ENCODE assay signal across 9 cellular contexts in genomic region chr1:27011058-27011764, GRCh38. TPM values are rescaled to one million over a fixed set of nuclear protein-coding genes. Genes with fewer than 3 reads are reported as not detected.
DNase-seq lines count a peak whose midpoint lies in the region; ATAC-seq and TF ChIP-seq lines count a peak whose summit lies in the region.
"Had no signal": no experiment of that assay in that cellular context is flagged by ENCODE, and none has a peak within 500 bp of the region (broad histone marks: within the 10 kb centered on the region; RNA-seq: fewer than 3 reads in every experiment).

No MANE protein-coding gene starts in this region.

- no peak for TF ChIP-seq POLR2A in adrenal gland (IDR thresholded peaks at IDR 0.05)

- intact Hi-C loops in adrenal gland (cut with DNase I) = no loop called here
- intact Hi-C loops in activated CD4-positive, alpha-beta T cell treated with anti-CD3 and anti-CD28 coated beads, Interleukin-2, amount 10 ng/mL, durations not matched to agents 24 days and 14 days (cut with micrococcal nuclease) = no loop called here

- no peaks in the 10 kb centered on the region for H3K36me3 ChIP-seq in adrenal gland (replicated peaks in 1 of 2)

- H3K4me1 ChIP-seq in adrenal gland (replicated peaks in 1 of 2) = peaks cover 3 to 6% of the 10 kb centered on the region in 2 donors

- DNase-seq in HPDE6-E6E7 (ENCODE audit: extremely low spot score) (peak; percentile 93), adrenal gland (peak in 6 of 7 donors; percentile 70 to 84 (median 80)), iPS DF 19.7 (ENCODE audit: low read depth, low spot score) (peak; percentile 80), MV-4-11 (lab: John Stamatoyannopoulos, UW) (no peak)
- DNase-seq in stimulated activated effector memory CD8-positive, alpha-beta T cell treated with anti-CD3 and anti-CD28 coated beads, Interleukin-12 subunit alpha, Interleukin-12 subunit beta, amount 100 ng/mL, for 72 hours (ENCODE audit: low spot score in 2 of 2) = no peak
- no peak for DNase-seq in activated CD4-positive, alpha-beta T cell treated with anti-CD3 and anti-CD28 coated beads, Interleukin-2, amount 10 ng/mL, durations not matched to agents 24 days and 14 days
- DNase-seq in activated CD4-positive, alpha-beta T cell treated with anti-CD3 and anti-CD28 coated beads, Interleukin-2, amount 50 U/mL, for 48 hours = no peak
- no peak for DNase-seq in effector CD4-positive, alpha-beta T cell
- DNase-seq: stimulated activated naive CD4-positive, alpha-beta T cell had no signal

- peaks cover 35% of the 10 kb centered on the region for H3K27me3 Mint-ChIP-seq in activated CD4-positive, alpha-beta T cell treated with anti-CD3 and anti-CD28 coated beads, Interleukin-2, amount 10 ng/mL, durations not matched to agents 24 days and 14 days

- H3K4me1 Mint-ChIP-seq in stimulated activated effector memory CD8-positive, alpha-beta T cell treated with anti-CD3 and anti-CD28 coated beads, Interleukin-12 subunit alpha, Interleukin-12 subunit beta, amount 100 ng/mL, for 72 hours = peaks cover 6% of the 10 kb centered on the region
- peaks cover 3% of the 10 kb centered on the region for H3K4me1 Mint-ChIP-seq in activated CD4-positive, alpha-beta T cell treated with anti-CD3 and anti-CD28 coated beads, Interleukin-2, amount 10 ng/mL, durations not matched to agents 24 days and 14 days

- H3K9me3 Mint-ChIP-seq in stimulated activated effector memory CD8-positive, alpha-beta T cell treated with anti-CD3 and anti-CD28 coated beads, Interleukin-12 subunit alpha, Interleukin-12 subunit beta, amount 100 ng/mL, for 72 hours = no peaks in the 10 kb centered on the region
- no peaks in the 10 kb centered on the region for H3K9me3 Mint-ChIP-seq in activated CD4-positive, alpha-beta T cell treated with anti-CD3 and anti-CD28 coated beads, Interleukin-2, amount 10 ng/mL, durations not matched to agents 24 days and 14 days

- peak overlapping the region; percentile 61 for H3K4me3 Mint-ChIP-seq in stimulated activated effector memory CD8-positive, alpha-beta T cell treated with anti-CD3 and anti-CD28 coated beads, Interleukin-12 subunit alpha, Interleukin-12 subunit beta, amount 100 ng/mL, for 72 hours
- H3K4me3 Mint-ChIP-seq in activated CD4-positive, alpha-beta T cell treated with anti-CD3 and anti-CD28 coated beads, Interleukin-2, amount 10 ng/mL, durations not matched to agents 24 days and 14 days = no peak overlapping the region

- H3K27ac ChIP-seq in adrenal gland = peak overlapping the region in 1 of 5 donors; percentile 42

- H3K36me3 Mint-ChIP-seq in stimulated activated effector memory CD8-positive, alpha-beta T cell treated with anti-CD3 and anti-CD28 coated beads, Interleukin-12 subunit alpha, Interleukin-12 subunit beta, amount 100 ng/mL, for 72 hours = no peaks in the 10 kb centered on the region
- no peaks in the 10 kb centered on the region for H3K36me3 Mint-ChIP-seq in activated CD4-positive, alpha-beta T cell treated with anti-CD3 and anti-CD28 coated beads, Interleukin-2, amount 10 ng/mL, durations not matched to agents 24 days and 14 days (ENCODE audit: low read depth)

- no peak overlapping the region for H3K27ac Mint-ChIP-seq in stimulated activated effector memory CD8-positive, alpha-beta T cell treated with anti-CD3 and anti-CD28 coated beads, Interleukin-12 subunit alpha, Interleukin-12 subunit beta, amount 100 ng/mL, for 72 hours
- H3K27ac Mint-ChIP-seq in activated CD4-positive, alpha-beta T cell treated with anti-CD3 and anti-CD28 coated beads, Interleukin-2, amount 10 ng/mL, durations not matched to agents 24 days and 14 days = no peak overlapping the region

- H3K4me3 ChIP-seq in adrenal gland = no peak overlapping the region

- TF ChIP-seq CTCF in adrenal gland (IDR thresholded peaks at IDR 0.05) = no peak

- 37 to 58% (median 41%) methylated on average over 6 to 15 of the region's 15 CpGs for WGBS in adrenal gland, 4 donors

- no peaks in the 10 kb centered on the region for H3K27me3 ChIP-seq in adrenal gland

- H3K9me3 ChIP-seq in adrenal gland (replicated peaks in 1 of 3) = no peaks in the 10 kb centered on the region

- no peak for ATAC-seq in stimulated activated effector memory CD8-positive, alpha-beta T cell treated with anti-CD3 and anti-CD28 coated beads, Interleukin-12 subunit alpha, Interleukin-12 subunit beta, amount 100 ng/mL, for 72 hours

RNA-seq across cellular contexts. Expression of gene TENT5B, which starts 1.4 kb away (rescaled TPM):
- total RNA-seq in adrenal gland = 1 to 10 TPM in 4 of 8 donors, under 1 TPM in 4; 0.55 to 7.1 (median 1.00) TPM
- 1 to 10 TPM in 2 of 3 donors, under 1 TPM in 1; 0.51 to 2.8 (median 1.2) TPM for polyA plus RNA-seq in adrenal gland
- total RNA-seq in activated CD4-positive, alpha-beta T cell treated with anti-CD3 and anti-CD28 coated beads, Interleukin-2, amount 10 ng/mL, durations not matched to agents 24 days and 14 days = not detected in 2 replicates

RNA-seq across cellular contexts. Expression of gene TRNP1, which starts 17.7 kb away (rescaled TPM):
- total RNA-seq in adrenal gland = 10 to 100 TPM in 3 of 8 donors, 1 to 10 TPM in 5; 3.9 to 27.8 (median 6.5) TPM
- 10 to 100 TPM in 1 of 3 donors, 1 to 10 TPM in 2; 4.6 to 11.1 (median 9.0) TPM for polyA plus RNA-seq in adrenal gland
- 1.3 and 2.2 TPM in 2 replicates for total RNA-seq in activated CD4-positive, alpha-beta T cell treated with anti-CD3 and anti-CD28 coated beads, Interleukin-2, amount 10 ng/mL, durations not matched to agents 24 days and 14 days

RNA-seq across cellular contexts. Expression of gene KDF1, which starts 50.9 kb away (rescaled TPM):
- 1 to 10 TPM in 6 of 8 donors, under 1 TPM in 2; 0.53 to 4.0 (median 1.5) TPM for total RNA-seq in adrenal gland
- polyA plus RNA-seq in adrenal gland = under 1 TPM; 0.15 to 0.56 (median 0.54) TPM
- not detected in 2 replicates for total RNA-seq in activated CD4-positive, alpha-beta T cell treated with anti-CD3 and anti-CD28 coated beads, Interleukin-2, amount 10 ng/mL, durations not matched to agents 24 days and 14 days

Comparison
In these comparisons a context has a peak if more than half of its experiments do, and no peak if none do; other contexts are left out.
1. DNase-seq: peak in HPDE6-E6E7 (single experiment), adrenal gland (6 of 7) and iPS DF 19.7 (single experiment); none in stimulated activated effector memory CD8-positive, alpha-beta T cell treated with anti-CD3 and anti-CD28 coated beads, Interleukin-12 subunit alpha, Interleukin-12 subunit beta, amount 100 ng/mL, for 72 hours (0 of 2), activated CD4-positive, alpha-beta T cell treated with anti-CD3 and anti-CD28 coated beads, Interleukin-2, amount 10 ng/mL, durations not matched to agents 24 days and 14 days (single experiment), activated CD4-positive, alpha-beta T cell treated with anti-CD3 and anti-CD28 coated beads, Interleukin-2, amount 50 U/mL, for 48 hours (0 of 2), MV-4-11 (single experiment) and effector CD4-positive, alpha-beta T cell (single experiment).